1 cellular context compared by ENCODE assay signal in the genomic region with DNA sequence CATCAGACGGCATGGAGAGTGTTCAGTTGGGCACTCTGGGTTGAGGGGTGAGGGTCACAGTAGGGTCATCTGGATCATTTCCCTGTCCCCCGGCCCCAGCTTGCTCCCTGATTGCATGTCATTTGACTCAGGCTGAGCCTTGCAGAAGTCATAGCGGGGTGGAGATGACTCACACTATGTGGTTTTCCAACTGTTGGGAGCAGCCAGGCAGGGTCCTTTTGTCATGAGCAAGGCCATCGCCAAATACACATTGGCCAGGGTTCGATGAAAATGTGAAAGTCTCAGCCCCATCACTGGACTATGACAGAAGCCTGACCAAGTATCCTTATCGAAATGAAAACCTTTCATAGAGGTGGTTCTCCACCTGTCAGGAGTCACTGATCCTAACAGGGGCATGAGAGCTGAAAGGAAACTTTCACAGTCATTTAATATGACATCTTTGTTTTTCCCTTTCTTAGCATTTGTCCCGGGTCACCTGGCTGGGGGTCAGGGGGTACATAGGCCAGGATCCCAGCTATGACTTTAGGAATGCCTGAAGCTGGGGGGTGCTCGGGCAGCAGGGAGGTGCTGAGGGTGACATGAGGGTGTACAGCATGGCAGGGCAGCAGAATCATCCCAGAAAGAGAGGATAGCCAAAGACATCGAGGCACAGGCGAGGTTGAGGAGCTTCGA.
TF ChIP-seq lines count a peak whose summit lies in the region.

No MANE protein-coding gene starts in this region.

TF ChIP-seq in K562, 482 proteins besides CTCF, POLR2A, EP300 and RAD21 (continued from another document and continues in another):
- TF ChIP-seq, protein P1, sequence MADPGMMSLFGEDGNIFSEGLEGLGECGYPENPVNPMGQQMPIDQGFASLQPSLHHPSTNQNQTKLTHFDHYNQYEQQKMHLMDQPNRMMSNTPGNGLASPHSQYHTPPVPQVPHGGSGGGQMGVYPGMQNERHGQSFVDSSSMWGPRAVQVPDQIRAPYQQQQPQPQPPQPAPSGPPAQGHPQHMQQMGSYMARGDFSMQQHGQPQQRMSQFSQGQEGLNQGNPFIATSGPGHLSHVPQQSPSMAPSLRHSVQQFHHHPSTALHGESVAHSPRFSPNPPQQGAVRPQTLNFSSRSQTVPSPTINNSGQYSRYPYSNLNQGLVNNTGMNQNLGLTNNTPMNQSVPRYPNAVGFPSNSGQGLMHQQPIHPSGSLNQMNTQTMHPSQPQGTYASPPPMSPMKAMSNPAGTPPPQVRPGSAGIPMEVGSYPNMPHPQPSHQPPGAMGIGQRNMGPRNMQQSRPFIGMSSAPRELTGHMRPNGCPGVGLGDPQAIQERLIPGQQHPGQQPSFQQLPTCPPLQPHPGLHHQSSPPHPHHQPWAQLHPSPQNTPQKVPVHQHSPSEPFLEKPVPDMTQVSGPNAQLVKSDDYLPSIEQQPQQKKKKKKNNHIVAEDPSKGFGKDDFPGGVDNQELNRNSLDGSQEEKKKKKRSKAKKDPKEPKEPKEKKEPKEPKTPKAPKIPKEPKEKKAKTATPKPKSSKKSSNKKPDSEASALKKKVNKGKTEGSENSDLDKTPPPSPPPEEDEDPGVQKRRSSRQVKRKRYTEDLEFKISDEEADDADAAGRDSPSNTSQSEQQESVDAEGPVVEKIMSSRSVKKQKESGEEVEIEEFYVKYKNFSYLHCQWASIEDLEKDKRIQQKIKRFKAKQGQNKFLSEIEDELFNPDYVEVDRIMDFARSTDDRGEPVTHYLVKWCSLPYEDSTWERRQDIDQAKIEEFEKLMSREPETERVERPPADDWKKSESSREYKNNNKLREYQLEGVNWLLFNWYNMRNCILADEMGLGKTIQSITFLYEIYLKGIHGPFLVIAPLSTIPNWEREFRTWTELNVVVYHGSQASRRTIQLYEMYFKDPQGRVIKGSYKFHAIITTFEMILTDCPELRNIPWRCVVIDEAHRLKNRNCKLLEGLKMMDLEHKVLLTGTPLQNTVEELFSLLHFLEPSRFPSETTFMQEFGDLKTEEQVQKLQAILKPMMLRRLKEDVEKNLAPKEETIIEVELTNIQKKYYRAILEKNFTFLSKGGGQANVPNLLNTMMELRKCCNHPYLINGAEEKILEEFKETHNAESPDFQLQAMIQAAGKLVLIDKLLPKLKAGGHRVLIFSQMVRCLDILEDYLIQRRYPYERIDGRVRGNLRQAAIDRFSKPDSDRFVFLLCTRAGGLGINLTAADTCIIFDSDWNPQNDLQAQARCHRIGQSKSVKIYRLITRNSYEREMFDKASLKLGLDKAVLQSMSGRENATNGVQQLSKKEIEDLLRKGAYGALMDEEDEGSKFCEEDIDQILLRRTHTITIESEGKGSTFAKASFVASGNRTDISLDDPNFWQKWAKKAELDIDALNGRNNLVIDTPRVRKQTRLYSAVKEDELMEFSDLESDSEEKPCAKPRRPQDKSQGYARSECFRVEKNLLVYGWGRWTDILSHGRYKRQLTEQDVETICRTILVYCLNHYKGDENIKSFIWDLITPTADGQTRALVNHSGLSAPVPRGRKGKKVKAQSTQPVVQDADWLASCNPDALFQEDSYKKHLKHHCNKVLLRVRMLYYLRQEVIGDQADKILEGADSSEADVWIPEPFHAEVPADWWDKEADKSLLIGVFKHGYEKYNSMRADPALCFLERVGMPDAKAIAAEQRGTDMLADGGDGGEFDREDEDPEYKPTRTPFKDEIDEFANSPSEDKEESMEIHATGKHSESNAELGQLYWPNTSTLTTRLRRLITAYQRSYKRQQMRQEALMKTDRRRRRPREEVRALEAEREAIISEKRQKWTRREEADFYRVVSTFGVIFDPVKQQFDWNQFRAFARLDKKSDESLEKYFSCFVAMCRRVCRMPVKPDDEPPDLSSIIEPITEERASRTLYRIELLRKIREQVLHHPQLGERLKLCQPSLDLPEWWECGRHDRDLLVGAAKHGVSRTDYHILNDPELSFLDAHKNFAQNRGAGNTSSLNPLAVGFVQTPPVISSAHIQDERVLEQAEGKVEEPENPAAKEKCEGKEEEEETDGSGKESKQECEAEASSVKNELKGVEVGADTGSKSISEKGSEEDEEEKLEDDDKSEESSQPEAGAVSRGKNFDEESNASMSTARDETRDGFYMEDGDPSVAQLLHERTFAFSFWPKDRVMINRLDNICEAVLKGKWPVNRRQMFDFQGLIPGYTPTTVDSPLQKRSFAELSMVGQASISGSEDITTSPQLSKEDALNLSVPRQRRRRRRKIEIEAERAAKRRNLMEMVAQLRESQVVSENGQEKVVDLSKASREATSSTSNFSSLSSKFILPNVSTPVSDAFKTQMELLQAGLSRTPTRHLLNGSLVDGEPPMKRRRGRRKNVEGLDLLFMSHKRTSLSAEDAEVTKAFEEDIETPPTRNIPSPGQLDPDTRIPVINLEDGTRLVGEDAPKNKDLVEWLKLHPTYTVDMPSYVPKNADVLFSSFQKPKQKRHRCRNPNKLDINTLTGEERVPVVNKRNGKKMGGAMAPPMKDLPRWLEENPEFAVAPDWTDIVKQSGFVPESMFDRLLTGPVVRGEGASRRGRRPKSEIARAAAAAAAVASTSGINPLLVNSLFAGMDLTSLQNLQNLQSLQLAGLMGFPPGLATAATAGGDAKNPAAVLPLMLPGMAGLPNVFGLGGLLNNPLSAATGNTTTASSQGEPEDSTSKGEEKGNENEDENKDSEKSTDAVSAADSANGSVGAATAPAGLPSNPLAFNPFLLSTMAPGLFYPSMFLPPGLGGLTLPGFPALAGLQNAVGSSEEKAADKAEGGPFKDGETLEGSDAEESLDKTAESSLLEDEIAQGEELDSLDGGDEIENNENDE (IDR thresholded peaks at IDR 0.05; ENCODE audit: low read depth, low read length), result no peak
- no peak for TF ChIP-seq RHOXF2B (CRISPR knock-in tag; conservative IDR thresholded peaks at IDR 0.05)
- no peak for TF ChIP-seq SIRT6 (IDR thresholded peaks at IDR 0.05; ENCODE audit: low read depth, low read length)
- no peak for TF ChIP-seq STAT5A (IDR thresholded peaks at IDR 0.05; ENCODE audit: borderline replicate concordance, low read length)
- TF ChIP-seq ZNF586 (CRISPR knock-in tag; conservative IDR thresholded peaks at IDR 0.05), result no peak
- TF ChIP-seq SAP30 (IDR thresholded peaks at IDR 0.05; ENCODE audit: borderline replicate concordance, insufficient read depth, low read depth, low read length, poor library complexity, severe bottlenecking), result no peak
- no peak for TF ChIP-seq LARP7 (IDR thresholded peaks at IDR 0.05)
- TF ChIP-seq, protein P2, sequence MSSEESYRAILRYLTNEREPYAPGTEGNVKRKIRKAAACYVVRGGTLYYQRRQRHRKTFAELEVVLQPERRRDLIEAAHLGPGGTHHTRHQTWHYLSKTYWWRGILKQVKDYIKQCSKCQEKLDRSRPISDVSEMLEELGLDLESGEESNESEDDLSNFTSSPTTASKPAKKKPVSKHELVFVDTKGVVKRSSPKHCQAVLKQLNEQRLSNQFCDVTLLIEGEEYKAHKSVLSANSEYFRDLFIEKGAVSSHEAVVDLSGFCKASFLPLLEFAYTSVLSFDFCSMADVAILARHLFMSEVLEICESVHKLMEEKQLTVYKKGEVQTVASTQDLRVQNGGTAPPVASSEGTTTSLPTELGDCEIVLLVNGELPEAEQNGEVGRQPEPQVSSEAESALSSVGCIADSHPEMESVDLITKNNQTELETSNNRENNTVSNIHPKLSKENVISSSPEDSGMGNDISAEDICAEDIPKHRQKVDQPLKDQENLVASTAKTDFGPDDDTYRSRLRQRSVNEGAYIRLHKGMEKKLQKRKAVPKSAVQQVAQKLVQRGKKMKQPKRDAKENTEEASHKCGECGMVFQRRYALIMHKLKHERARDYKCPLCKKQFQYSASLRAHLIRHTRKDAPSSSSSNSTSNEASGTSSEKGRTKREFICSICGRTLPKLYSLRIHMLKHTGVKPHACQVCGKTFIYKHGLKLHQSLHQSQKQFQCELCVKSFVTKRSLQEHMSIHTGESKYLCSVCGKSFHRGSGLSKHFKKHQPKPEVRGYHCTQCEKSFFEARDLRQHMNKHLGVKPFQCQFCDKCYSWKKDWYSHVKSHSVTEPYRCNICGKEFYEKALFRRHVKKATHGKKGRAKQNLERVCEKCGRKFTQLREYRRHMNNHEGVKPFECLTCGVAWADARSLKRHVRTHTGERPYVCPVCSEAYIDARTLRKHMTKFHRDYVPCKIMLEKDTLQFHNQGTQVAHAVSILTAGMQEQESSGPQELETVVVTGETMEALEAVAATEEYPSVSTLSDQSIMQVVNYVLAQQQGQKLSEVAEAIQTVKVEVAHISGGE (CRISPR knock-in tag; IDR thresholded peaks at IDR 0.05), result peak in 1 of 3 experiments; percentile 53; a peak in 2 of 6 replicates
- no peak for TF ChIP-seq STAG1 (CRISPR knock-in tag; IDR thresholded peaks at IDR 0.05; ENCODE audit: borderline replicate concordance)
- TF ChIP-seq CBFA2T3 (IDR thresholded peaks at IDR 0.05), result peak; percentile 48
- TF ChIP-seq, protein P3, sequence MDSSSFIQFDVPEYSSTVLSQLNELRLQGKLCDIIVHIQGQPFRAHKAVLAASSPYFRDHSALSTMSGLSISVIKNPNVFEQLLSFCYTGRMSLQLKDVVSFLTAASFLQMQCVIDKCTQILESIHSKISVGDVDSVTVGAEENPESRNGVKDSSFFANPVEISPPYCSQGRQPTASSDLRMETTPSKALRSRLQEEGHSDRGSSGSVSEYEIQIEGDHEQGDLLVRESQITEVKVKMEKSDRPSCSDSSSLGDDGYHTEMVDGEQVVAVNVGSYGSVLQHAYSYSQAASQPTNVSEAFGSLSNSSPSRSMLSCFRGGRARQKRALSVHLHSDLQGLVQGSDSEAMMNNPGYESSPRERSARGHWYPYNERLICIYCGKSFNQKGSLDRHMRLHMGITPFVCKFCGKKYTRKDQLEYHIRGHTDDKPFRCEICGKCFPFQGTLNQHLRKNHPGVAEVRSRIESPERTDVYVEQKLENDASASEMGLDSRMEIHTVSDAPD (CRISPR knock-in tag; IDR thresholded peaks at IDR 0.05), result peak; percentile 82; the same call in 1 of the 2 replicates
- TF ChIP-seq, protein P4, sequence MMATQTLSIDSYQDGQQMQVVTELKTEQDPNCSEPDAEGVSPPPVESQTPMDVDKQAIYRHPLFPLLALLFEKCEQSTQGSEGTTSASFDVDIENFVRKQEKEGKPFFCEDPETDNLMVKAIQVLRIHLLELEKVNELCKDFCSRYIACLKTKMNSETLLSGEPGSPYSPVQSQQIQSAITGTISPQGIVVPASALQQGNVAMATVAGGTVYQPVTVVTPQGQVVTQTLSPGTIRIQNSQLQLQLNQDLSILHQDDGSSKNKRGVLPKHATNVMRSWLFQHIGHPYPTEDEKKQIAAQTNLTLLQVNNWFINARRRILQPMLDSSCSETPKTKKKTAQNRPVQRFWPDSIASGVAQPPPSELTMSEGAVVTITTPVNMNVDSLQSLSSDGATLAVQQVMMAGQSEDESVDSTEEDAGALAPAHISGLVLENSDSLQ (IDR thresholded peaks at IDR 0.05), result peak; percentile 44; the same call in 1 of the 2 replicates
- TF ChIP-seq TEAD1 (CRISPR knock-in tag; IDR thresholded peaks at IDR 0.05), result peak in 1 of 2 experiments; percentile 84; a peak in 2 of 4 replicates
- peak; percentile 23; the same call in 1 of the 2 replicates for TF ChIP-seq MTA2 (IDR thresholded peaks at IDR 0.05; ENCODE audit: low read depth)
- TF ChIP-seq, protein P5, sequence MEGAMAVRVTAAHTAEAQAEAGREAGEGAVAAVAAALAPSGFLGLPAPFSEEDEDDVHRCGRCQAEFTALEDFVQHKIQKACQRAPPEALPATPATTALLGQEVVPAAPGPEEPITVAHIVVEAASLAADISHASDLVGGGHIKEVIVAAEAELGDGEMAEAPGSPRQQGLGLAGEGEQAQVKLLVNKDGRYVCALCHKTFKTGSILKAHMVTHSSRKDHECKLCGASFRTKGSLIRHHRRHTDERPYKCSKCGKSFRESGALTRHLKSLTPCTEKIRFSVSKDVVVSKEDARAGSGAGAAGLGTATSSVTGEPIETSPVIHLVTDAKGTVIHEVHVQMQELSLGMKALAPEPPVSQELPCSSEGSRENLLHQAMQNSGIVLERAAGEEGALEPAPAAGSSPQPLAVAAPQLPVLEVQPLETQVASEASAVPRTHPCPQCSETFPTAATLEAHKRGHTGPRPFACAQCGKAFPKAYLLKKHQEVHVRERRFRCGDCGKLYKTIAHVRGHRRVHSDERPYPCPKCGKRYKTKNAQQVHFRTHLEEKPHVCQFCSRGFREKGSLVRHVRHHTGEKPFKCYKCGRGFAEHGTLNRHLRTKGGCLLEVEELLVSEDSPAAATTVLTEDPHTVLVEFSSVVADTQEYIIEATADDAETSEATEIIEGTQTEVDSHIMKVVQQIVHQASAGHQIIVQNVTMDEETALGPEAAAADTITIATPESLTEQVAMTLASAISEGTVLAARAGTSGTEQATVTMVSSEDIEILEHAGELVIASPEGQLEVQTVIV (CRISPR knock-in tag; IDR thresholded peaks at IDR 0.05; ENCODE audit: borderline replicate concordance), result no peak; the same call in 1 of the 2 replicates
- TF ChIP-seq ZEB2 (IDR thresholded peaks at IDR 0.05), result no peak
- TF ChIP-seq CREB1 (IDR thresholded peaks at IDR 0.05), result no peak
- TF ChIP-seq CREB1 (CRISPR knock-in tag; IDR thresholded peaks at IDR 0.05), result no peak
- TF ChIP-seq, protein P6, sequence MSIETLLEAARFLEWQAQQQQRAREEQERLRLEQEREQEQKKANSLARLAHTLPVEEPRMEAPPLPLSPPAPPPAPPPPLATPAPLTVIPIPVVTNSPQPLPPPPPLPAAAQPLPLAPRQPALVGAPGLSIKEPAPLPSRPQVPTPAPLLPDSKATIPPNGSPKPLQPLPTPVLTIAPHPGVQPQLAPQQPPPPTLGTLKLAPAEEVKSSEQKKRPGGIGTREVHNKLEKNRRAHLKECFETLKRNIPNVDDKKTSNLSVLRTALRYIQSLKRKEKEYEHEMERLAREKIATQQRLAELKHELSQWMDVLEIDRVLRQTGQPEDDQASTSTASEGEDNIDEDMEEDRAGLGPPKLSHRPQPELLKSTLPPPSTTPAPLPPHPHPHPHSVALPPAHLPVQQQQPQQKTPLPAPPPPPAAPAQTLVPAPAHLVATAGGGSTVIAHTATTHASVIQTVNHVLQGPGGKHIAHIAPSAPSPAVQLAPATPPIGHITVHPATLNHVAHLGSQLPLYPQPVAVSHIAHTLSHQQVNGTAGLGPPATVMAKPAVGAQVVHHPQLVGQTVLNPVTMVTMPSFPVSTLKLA (conservative IDR thresholded peaks at IDR 0.05), result no peak; a peak in 1 of 4 replicates
- TF ChIP-seq, protein P7, sequence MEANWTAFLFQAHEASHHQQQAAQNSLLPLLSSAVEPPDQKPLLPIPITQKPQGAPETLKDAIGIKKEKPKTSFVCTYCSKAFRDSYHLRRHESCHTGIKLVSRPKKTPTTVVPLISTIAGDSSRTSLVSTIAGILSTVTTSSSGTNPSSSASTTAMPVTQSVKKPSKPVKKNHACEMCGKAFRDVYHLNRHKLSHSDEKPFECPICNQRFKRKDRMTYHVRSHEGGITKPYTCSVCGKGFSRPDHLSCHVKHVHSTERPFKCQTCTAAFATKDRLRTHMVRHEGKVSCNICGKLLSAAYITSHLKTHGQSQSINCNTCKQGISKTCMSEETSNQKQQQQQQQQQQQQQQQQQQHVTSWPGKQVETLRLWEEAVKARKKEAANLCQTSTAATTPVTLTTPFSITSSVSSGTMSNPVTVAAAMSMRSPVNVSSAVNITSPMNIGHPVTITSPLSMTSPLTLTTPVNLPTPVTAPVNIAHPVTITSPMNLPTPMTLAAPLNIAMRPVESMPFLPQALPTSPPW (CRISPR knock-in tag; IDR thresholded peaks at IDR 0.05), result peak; percentile 58
